Comparison of ENCODE assay signal across 1 cellular context in the genomic region with DNA sequence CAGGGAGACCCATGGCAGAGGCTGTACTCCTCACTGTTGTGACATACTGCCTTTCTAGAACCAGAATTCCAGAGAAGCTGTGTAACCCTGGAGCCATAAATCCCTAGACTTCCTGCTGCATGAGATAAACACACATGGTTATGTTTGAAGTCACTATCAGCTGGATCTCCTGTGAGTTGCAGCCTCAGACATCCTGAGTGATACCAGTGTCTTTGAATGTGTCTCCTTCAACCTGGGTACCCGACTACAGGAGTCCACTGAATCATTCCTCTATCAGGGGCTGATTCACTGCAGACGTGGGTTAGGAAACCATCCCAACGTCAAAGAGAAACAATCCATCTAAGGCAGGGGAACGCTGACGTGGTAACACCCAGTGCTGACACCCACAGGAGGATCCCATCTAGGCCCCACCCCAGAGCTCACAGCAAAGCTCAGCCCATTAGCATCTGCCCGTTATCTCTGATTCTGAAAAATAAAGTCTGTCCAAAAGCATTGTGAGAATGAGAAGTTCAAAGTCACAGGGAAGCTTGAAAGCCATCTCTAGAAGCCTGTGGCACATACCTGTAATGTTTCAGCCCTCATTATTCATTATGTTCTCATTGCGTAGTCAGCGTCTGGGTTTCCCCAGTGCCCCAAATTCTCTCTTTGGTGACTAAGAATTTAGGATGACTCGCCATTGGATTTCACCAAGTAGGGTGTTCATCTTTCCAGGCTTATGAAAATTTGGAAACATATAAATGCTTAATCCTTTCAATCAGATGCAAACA.
TF ChIP-seq lines count a peak whose summit lies in the region.

No MANE protein-coding gene starts in this region.

TF ChIP-seq in HEK293, 187 proteins besides CTCF, POLR2A, EP300 and RAD21 (continued from another document):
- TF ChIP-seq, protein P1, sequence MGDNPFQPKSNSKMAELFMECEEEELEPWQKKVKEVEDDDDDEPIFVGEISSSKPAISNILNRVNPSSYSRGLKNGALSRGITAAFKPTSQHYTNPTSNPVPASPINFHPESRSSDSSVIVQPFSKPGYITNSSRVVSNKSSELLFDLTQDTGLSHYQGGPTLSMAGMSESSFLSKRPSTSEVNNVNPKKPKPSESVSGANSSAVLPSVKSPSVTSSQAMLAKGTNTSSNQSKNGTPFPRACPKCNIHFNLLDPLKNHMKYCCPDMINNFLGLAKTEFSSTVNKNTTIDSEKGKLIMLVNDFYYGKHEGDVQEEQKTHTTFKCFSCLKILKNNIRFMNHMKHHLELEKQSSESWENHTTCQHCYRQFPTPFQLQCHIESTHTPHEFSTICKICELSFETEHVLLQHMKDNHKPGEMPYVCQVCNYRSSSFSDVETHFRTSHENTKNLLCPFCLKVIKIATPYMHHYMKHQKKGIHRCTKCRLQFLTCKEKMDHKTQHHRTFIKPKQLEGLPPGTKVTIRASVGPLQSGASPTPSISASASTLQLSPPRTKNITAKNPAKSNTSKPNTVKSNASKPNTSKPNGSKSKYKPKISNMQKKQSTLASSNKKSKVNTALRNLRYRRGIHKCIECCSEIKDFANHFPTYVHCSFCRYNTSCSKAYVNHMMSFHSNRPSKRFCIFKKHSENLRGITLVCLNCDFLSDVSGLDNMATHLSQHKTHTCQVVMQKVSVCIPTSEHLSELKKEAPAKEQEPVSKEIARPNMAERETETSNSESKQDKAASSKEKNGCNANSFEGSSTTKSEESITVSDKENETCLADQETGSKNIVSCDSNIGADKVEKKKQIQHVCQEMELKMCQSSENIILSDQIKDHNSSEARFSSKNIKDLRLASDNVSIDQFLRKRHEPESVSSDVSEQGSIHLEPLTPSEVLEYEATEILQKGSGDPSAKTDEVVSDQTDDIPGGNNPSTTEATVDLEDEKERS (tag by site-specific recombination; IDR thresholded peaks at IDR 0.05): no peak
- TF ChIP-seq KLF1 (tag by site-specific recombination; IDR thresholded peaks at IDR 0.05) (peak; percentile 42; the same call in 1 of the 2 replicates), KLF16 (tag by site-specific recombination; IDR thresholded peaks at IDR 0.05) (no peak)
